ENCODE assay signal across 8 cellular contexts in the genomic region with DNA sequence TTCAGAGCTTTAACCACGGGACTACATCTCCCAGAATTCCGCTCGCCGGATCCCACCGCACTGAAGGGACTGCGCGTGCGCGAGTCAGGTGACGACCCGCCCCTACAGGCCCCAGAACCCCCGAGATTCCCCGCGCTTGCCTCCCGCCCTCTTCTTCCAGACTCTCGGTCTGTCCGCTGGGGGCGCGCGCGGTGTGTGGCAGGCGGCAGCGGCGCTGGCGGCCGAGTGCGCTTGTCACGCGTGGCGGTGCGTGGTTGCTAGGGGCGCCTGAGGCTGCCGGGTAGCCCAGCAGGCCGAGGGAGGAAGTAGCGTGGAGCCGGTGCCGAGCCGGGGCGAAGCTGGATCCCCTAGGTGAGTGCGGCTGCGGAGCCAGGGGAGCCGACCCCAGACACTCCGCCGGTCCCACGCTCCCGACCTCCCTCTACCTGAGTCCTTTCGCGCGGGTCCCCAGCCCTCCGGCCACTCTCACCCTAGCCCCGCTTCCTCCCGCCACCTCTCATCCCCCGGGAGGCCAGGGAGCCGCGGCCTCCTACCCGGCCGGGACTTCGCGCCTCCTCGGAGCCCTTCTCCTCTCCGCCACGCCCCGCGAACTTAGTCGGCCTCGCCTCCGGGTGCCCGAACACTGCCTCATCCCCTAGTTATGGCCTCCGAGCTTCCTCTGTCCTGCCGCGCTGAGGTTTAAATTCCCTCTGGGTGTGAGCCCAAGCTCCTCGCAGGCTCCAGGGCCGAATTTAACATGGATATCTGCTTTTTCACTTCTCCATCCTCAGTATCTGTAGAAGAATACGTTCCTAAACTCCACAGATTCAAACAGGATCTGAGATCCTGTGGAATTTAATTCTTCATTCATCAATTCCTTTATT. TPM values are rescaled to one million over a fixed set of nuclear protein-coding genes. Genes with fewer than 3 reads are reported as not detected.
DNase-seq lines count a peak whose midpoint lies in the region; ATAC-seq and TF ChIP-seq lines count a peak whose summit lies in the region.

Gene TTLL4 (plus strand): TSS at position 149 of the 863 bp plus-strand sequence. CDS start 26,842 bp downstream, outside the sequence.

- peak within 1 kb of the TSS; percentile 75 for H3K14ac ChIP-seq in H9 (ENCODE audit: insufficient read depth, low read length)

- no peak within 1 kb of the TSS for H3K4ac ChIP-seq in H9 (ENCODE audit: low read depth, low read length)

- H3K23me2 ChIP-seq in H9 (ENCODE audit: insufficient read length, low read depth, low read length, poor library complexity, severe bottlenecking) = no peaks in the 10 kb centered on the region

- no peaks in the 10 kb centered on the region for H3K4me1 ChIP-seq in H9 (ENCODE audit: insufficient read depth, low read length)

- H2BK20ac ChIP-seq in H9 (ENCODE audit: low read depth, low read length, poor library complexity, severe bottlenecking) = no peak within 1 kb of the TSS

- H2AK5ac ChIP-seq in H9 (ENCODE audit: insufficient read length, low read length) = no peak within 1 kb of the TSS

- peaks cover 8% of the 10 kb centered on the region for H3K79me1 ChIP-seq in H9 (ENCODE audit: insufficient read depth, low read depth, low read length, poor library complexity, severe bottlenecking)

- H4K8ac ChIP-seq in H9 (replicated peaks; ENCODE audit: insufficient read length, low read depth, low read length) = no peak within 1 kb of the TSS

- H3T11ph ChIP-seq in H9 (ENCODE audit: low read length) = no peak within 1 kb of the TSS

- H2BK12ac ChIP-seq in H9 (ENCODE audit: insufficient read length, low read depth, low read length) = no peak within 1 kb of the TSS

- H3K4me2 ChIP-seq in H9 (ENCODE audit: insufficient read depth, insufficient read length, low read length) = peak within 1 kb of the TSS; percentile 75

- H3K79me2 ChIP-seq in H9 (ENCODE audit: insufficient read depth, low read length) = peaks cover 14% of the 10 kb centered on the region; the same call in 1 of the 2 replicates

- ATAC-seq in stimulated activated naive CD8-positive, alpha-beta T cell treated with anti-CD3 and anti-CD28 coated beads, Interleukin-15, amount 100 ng/mL, for 72 hours = peak; percentile 98

- no peak within 1 kb of the TSS for H3K56ac ChIP-seq in H9 (ENCODE audit: insufficient read length, low read depth, low read length)

- H2AFZ ChIP-seq in H9 (ENCODE audit: low read length) = no peak within 1 kb of the TSS

- in situ Hi-C loops in G401 (cut with HindIII; ENCODE audit: low sequenced_read_pairs) = no loop called here

- peak within 1 kb of the TSS; percentile 59 for H3K9ac ChIP-seq in H9 (ENCODE audit: extremely low read depth, insufficient read length, low read length)

- H3K4me1 Mint-ChIP-seq in H9 = peaks cover 8 to 18% of the 10 kb centered on the region in 2 experiments
- H3K4me1 Mint-ChIP-seq in nephron progenitor cell = peaks cover 16% of the 10 kb centered on the region
- H3K4me1 Mint-ChIP-seq in stimulated activated naive CD8-positive, alpha-beta T cell treated with anti-CD3 and anti-CD28 coated beads, Interleukin-15, amount 100 ng/mL, for 72 hours = peaks cover 18% of the 10 kb centered on the region

- no peak within 1 kb of the TSS for H2BK5ac ChIP-seq in H9 (ENCODE audit: insufficient read length, low read length)

- no peak within 1 kb of the TSS for H4K91ac ChIP-seq in H9 (ENCODE audit: insufficient read length, low read depth, low read length)

- no CpG with 5 or more reads among the region's 74 CpGs for WGBS in H9 (ENCODE audit: extremely low coverage, insufficient read length, low lambda C conversion rate)

- TF ChIP-seq CTCF in H9 (conservative IDR thresholded peaks at IDR 0.05) (peak; percentile 88), fibroblast of the aortic adventitia (IDR thresholded peaks at IDR 0.05; ENCODE audit: insufficient read depth, low read length) (peak; percentile 71), nephron progenitor cell (IDR thresholded peaks at IDR 0.05) (peak; percentile 74)

- H4K5ac ChIP-seq in H9 (ENCODE audit: insufficient read length, low read depth, low read length) = no peak within 1 kb of the TSS

- no peak within 1 kb of the TSS for H3K27ac ChIP-seq in H9 (ENCODE audit: insufficient read length, low read depth, low read length)

- H3K4me3 Mint-ChIP-seq in H9 (peak within 1 kb of the TSS; percentile 96 to 98), nephron progenitor cell (peak within 1 kb of the TSS; percentile 99)
- H3K4me3 Mint-ChIP-seq in stimulated activated naive CD8-positive, alpha-beta T cell treated with anti-CD3 and anti-CD28 coated beads, Interleukin-15, amount 100 ng/mL, for 72 hours = peak within 1 kb of the TSS; percentile 93 to 100

- peak within 1 kb of the TSS; percentile 18 for H3K18ac ChIP-seq in H9 (ENCODE audit: insufficient read length, low read depth, low read length)

- H3K9me3 Mint-ChIP-seq in H9 = peaks cover 0 to 4% of the 10 kb centered on the region in 2 experiments; a peak in 3 of 5 replicates
- H3K9me3 Mint-ChIP-seq in nephron progenitor cell = peaks cover 4% of the 10 kb centered on the region
- H3K9me3 Mint-ChIP-seq in stimulated activated naive CD8-positive, alpha-beta T cell treated with anti-CD3 and anti-CD28 coated beads, Interleukin-15, amount 100 ng/mL, for 72 hours = no peaks in the 10 kb centered on the region

- no peaks in the 10 kb centered on the region for H3K9me3 ChIP-seq in H9 (ENCODE audit: control insufficient read depth, low read depth, low read length)

- H3K4me3 ChIP-seq in fibroblast of the aortic adventitia (ENCODE audit: low read depth, low read length) = peak within 1 kb of the TSS; percentile 90

- H3K23ac ChIP-seq in H9 (ENCODE audit: insufficient read length, low read depth, low read length) = no peak within 1 kb of the TSS

- H3K27ac Mint-ChIP-seq in H9 = peak within 1 kb of the TSS in 2 of 3 experiments; percentile 87 to 96; a peak in 5 of 7 replicates
- H3K27ac Mint-ChIP-seq in nephron progenitor cell = peak within 1 kb of the TSS; percentile 83
- peak within 1 kb of the TSS; percentile 87 to 91 for H3K27ac Mint-ChIP-seq in stimulated activated naive CD8-positive, alpha-beta T cell treated with anti-CD3 and anti-CD28 coated beads, Interleukin-15, amount 100 ng/mL, for 72 hours

- no peaks in the 10 kb centered on the region; the same call in 1 of the 2 replicates for H3K27me3 Mint-ChIP-seq in H9 (ENCODE audit: low read depth)
- H3K27me3 Mint-ChIP-seq in nephron progenitor cell (ENCODE audit: low read depth, poor library complexity) = no peaks in the 10 kb centered on the region
- no peaks in the 10 kb centered on the region for H3K27me3 Mint-ChIP-seq in stimulated activated naive CD8-positive, alpha-beta T cell treated with anti-CD3 and anti-CD28 coated beads, Interleukin-15, amount 100 ng/mL, for 72 hours

- DNase-seq in G401 (ENCODE audit: low spot score) (peak; percentile 97), H9 (peak; percentile 97), M059J (ENCODE audit: low read depth) (peak; percentile 93), SHP77 (lab: John Stamatoyannopoulos, UW) (peak; percentile 93 to 95), fibroblast of the aortic adventitia (ENCODE audit: low read depth) (peak; percentile 95), nephron progenitor cell (peak; percentile 99)
- DNase-seq in activated effector memory CD4-positive, alpha-beta T cell treated with Interleukin-2 at 50 U/mL for 16 hours = peak; percentile 98
- DNase-seq in stimulated activated naive CD8-positive, alpha-beta T cell treated with anti-CD3 and anti-CD28 coated beads, Interleukin-15, amount 100 ng/mL, for 72 hours = peak; percentile 98

- H3K36me3 Mint-ChIP-seq in H9 (ENCODE audit: insufficient read depth in 1 of 3, low read depth in 3 of 3) (peaks cover 3 to 16% (median 5%) of the 10 kb centered on the region in 3 experiments; a peak in 5 of 7 replicates), nephron progenitor cell (ENCODE audit: low read depth) (peaks cover 23% of the 10 kb centered on the region)

- H4K20me1 ChIP-seq in H9 (ENCODE audit: control insufficient read depth, insufficient read depth, insufficient read length) = no peaks in the 10 kb centered on the region

- H3K27me3 ChIP-seq in H9 (ENCODE audit: insufficient read depth, low read length) = no peaks in the 10 kb centered on the region

- no peak within 1 kb of the TSS; the same call in 1 of the 2 replicates for H2BK15ac ChIP-seq in H9 (ENCODE audit: low read depth, low read length)

- no peak within 1 kb of the TSS for H2BK120ac ChIP-seq in H9 (ENCODE audit: low read depth, low read length, poor library complexity, severe bottlenecking)

RNA-seq across cellular contexts. Expression of gene TTLL4, which starts in this region (rescaled TPM):
- 6.3 and 9.7 TPM in 2 replicates for total RNA-seq in G401 (2014; rRNA removed; shearing (Covaris generic))
- total RNA-seq in H9 (2021) (91.4 and 96.4 TPM in 2 replicates), fibroblast of the aortic adventitia (ENCODE audit: low replicate concordance) (12.4 and 14.2 TPM in 2 replicates)
- total RNA-seq in M059J (2014; rRNA removed; shearing (Covaris generic)) = 9.5 and 17.9 TPM in 2 replicates
